In the genomic region with DNA sequence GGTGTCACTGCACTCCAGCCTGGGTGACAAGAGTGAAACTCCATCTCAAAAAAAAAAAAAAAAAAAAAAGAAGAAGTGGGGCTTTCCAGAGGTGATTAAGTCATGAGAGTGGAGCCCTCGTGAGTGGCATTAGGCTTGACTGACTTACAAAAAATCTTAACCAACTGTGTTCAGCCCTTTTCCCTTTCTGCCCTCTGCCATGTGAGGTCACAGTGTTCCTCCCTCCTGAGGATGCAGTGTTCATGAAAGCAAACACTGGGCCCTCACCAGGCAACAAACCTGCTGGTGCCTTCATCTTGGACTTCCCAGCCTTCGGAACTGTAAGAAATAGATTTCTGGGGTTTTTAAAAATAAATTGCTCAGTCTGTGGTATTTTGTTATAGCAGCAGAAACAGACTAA, we compare ENCODE assay signal across 12 cellular contexts. TPM values are rescaled to one million over a fixed set of nuclear protein-coding genes. Genes with fewer than 3 reads are reported as not detected.
DNase-seq lines count a peak whose midpoint lies in the region; ATAC-seq and TF ChIP-seq lines count a peak whose summit lies in the region.
"Had no signal": no experiment of that assay in that cellular context is flagged by ENCODE, and none has a peak within 500 bp of the region (broad histone marks: within the 10 kb centered on the region; RNA-seq: fewer than 3 reads in every experiment).

No MANE protein-coding gene starts in this region.

- H3K9me3 ChIP-seq in OCI-LY7 (ENCODE audit: low read length): no peaks in the 10 kb centered on the region
- no peaks in the 10 kb centered on the region for H3K9me3 ChIP-seq in ascending aorta
- no peaks in the 10 kb centered on the region for H3K9me3 ChIP-seq in aorta (ENCODE audit: control insufficient read depth, low read length)

- H3K27me3 ChIP-seq in GM06990 (replicated peaks; ENCODE audit: control insufficient read depth, insufficient read depth, low read length): no peaks in the 10 kb centered on the region
- no peaks in the 10 kb centered on the region for H3K27me3 ChIP-seq in ascending aorta
- no peaks in the 10 kb centered on the region for H3K27me3 ChIP-seq in aorta (ENCODE audit: control insufficient read depth in 1 of 2, insufficient read depth in 2 of 2, low read length in 1 of 2)

- CTCF ChIA-PET in OCI-LY7 (lab: Charles Lee; ENCODE audit: unreplicated experiment): no interaction called here

- DNase-seq in GM06990 (ENCODE audit: extremely low read depth, insufficient read length): peak; percentile 56
- peak; percentile 66 for DNase-seq in OCI-LY7 (ENCODE audit: low spot score)
- DNase-seq in DMS 273 treated with DMSO at 0.1 percent for 48 hours (lab: John Stamatoyannopoulos, UW): no peak
- DNase-seq in left lobe of liver (ENCODE audit: low spot score): no peak
- DNase-seq in ascending aorta (ENCODE audit: low spot score in 2 of 2): no peak
- no peak for DNase-seq in aorta
- DNase-seq: activated CD4-positive, alpha-beta T cell treated with anti-CD3 and anti-CD28 coated beads, Interleukin-2, amount 10 ng/mL, durations not matched to agents 7 days and 5 days; DMS153; left cardiac atrium; stimulated activated CD4-positive, alpha-beta T cell treated with anti-CD3 and anti-CD28 coated beads, Interleukin-4, amount 100 ng/mL, for 4 hours had no signal

- H3K4me1 ChIP-seq in OCI-LY7 (ENCODE audit: insufficient read depth, low read length, poor library complexity, severe bottlenecking): peaks cover 60% of the 10 kb centered on the region
- H3K4me1 ChIP-seq in ascending aorta: no peaks in the 10 kb centered on the region
- H3K4me1 ChIP-seq in aorta (ENCODE audit: control insufficient read depth in 1 of 2, insufficient read depth in 2 of 2, low read length in 2 of 2): no peaks in the 10 kb centered on the region

- TF ChIP-seq CTCF in GM06990 (IDR thresholded peaks at IDR 0.05; ENCODE audit: insufficient read depth, low read length, poor library complexity, severe bottlenecking) (no peak), OCI-LY7 (conservative IDR thresholded peaks at IDR 0.05; ENCODE audit: low read length) (no peak), ascending aorta (IDR thresholded peaks at IDR 0.05) (no peak)

- H3K4me3 ChIP-seq in GM06990 (replicated peaks; ENCODE audit: low read depth, low read length) (no peak overlapping the region), OCI-LY7 (ENCODE audit: low read depth, low read length, poor library complexity, severe bottlenecking) (peak overlapping the region; percentile 18), ascending aorta (no peak overlapping the region), aorta (ENCODE audit: low read length in 2 of 2) (no peak overlapping the region)

- TF ChIP-seq POLR2A in GM19193 (IDR thresholded peaks at IDR 0.05; ENCODE audit: extremely low read depth, insufficient read depth, insufficient read length): peak; percentile 22

- no peaks in the 10 kb centered on the region for H3K9me2 ChIP-seq in OCI-LY7 (ENCODE audit: insufficient read depth, low read length)

- H3K36me3 ChIP-seq in GM06990 (ENCODE audit: control insufficient read depth, insufficient read depth, low read length): no peaks in the 10 kb centered on the region
- H3K36me3 ChIP-seq in OCI-LY7 (ENCODE audit: insufficient read depth, low read length): no peaks in the 10 kb centered on the region
- no peaks in the 10 kb centered on the region for H3K36me3 ChIP-seq in ascending aorta
- H3K36me3 ChIP-seq in aorta (ENCODE audit: control insufficient read depth in 1 of 2, insufficient read depth in 2 of 2, low read length in 1 of 2): no peaks in the 10 kb centered on the region

- no TSS peak for BruUV-seq in OCI-LY7 (replicated peaks; lab: Mats Ljungman, UMichigan)

- peak overlapping the region; percentile 42 for H3K4me2 ChIP-seq in OCI-LY7 (ENCODE audit: low read length)

- no peaks in the 10 kb centered on the region for H3K79me2 ChIP-seq in OCI-LY7 (ENCODE audit: insufficient read depth, low read depth, low read length)

- no peaks in the 10 kb centered on the region for H4K20me1 ChIP-seq in OCI-LY7 (ENCODE audit: insufficient read depth, low read length)

- POLR2A ChIA-PET in OCI-LY7 (lab: Charles Lee): no interaction called here

- H3K27ac ChIP-seq in OCI-LY7 (ENCODE audit: low read depth, low read length, poor library complexity, severe bottlenecking) (peak overlapping the region; percentile 38), ascending aorta (no peak overlapping the region), aorta (ENCODE audit: low read depth in 1 of 2, low read length in 2 of 2) (no peak overlapping the region)

- intact Hi-C loops in OCI-LY7 (cut with micrococcal nuclease; ENCODE audit: unreplicated experiment): no loop called here
- intact Hi-C loops in ascending aorta (cut with DNase I): no loop called here
- intact Hi-C loops in aorta (cut with DNase I): no loop called here

- WGBS in aorta, 2 donors: 80 to 89% methylated on average over 2 of the region's 2 CpGs

- peak overlapping the region; percentile 89 for H2AFZ ChIP-seq in OCI-LY7 (ENCODE audit: low read length)

- ATAC-seq in HG02973 (IDR thresholded peaks at IDR 0.05; ENCODE audit: unreplicated experiment) (peak; percentile 94), left lobe of liver (no peak), aorta (ENCODE audit: low FRiP score) (no peak)
- ATAC-seq: left cardiac atrium had no signal

RNA-seq across cellular contexts. Expression of a gene that starts 37.0 kb away (rescaled TPM):
- 55.2 and 61.1 TPM in 2 replicates for total RNA-seq in OCI-LY7 (2014; rRNA removed; shearing (Covaris generic))
- 58.9 and 71.4 TPM in 2 replicates for total RNA-seq in OCI-LY7 (2022)
- total RNA-seq in left lobe of liver: 8.2 TPM
- total RNA-seq in ascending aorta: 1.5 TPM
- total RNA-seq in aorta: 10 to 100 TPM in 1 of 2 donors, 1 to 10 TPM in 1; 6.7 to 11.1 TPM
- 10 to 100 TPM in 1 of 2 donors, 1 to 10 TPM in 1; 6.6 to 15.4 TPM for polyA plus RNA-seq in aorta

RNA-seq across cellular contexts. Expression of a gene that starts 49.2 kb away (rescaled TPM):
- 4.2 and 8.0 TPM in 2 replicates for total RNA-seq in OCI-LY7 (2014; rRNA removed; shearing (Covaris generic))
- total RNA-seq in OCI-LY7 (2022): 22.5 and 24.2 TPM in 2 replicates
- total RNA-seq in left lobe of liver: 9.2 TPM
- total RNA-seq in ascending aorta: 12.3 TPM
- 10 to 100 TPM; 22.4 to 37.1 TPM for total RNA-seq in aorta
- polyA plus RNA-seq in aorta: 10 to 100 TPM in 1 of 2 donors, 1 to 10 TPM in 1; 10.0 to 19.4 TPM

Comparison
In these comparisons a context has a peak if more than half of its experiments do, and no peak if none do; other contexts are left out.
1. DNase-seq: peak in GM06990 (single experiment) and OCI-LY7 (single experiment); none in DMS 273 treated with DMSO at 0.1 percent for 48 hours (single experiment), left lobe of liver (single experiment), ascending aorta (0 of 2) and aorta (0 of 2).